8 cellular contexts compared by ENCODE assay signal in the genomic region with DNA sequence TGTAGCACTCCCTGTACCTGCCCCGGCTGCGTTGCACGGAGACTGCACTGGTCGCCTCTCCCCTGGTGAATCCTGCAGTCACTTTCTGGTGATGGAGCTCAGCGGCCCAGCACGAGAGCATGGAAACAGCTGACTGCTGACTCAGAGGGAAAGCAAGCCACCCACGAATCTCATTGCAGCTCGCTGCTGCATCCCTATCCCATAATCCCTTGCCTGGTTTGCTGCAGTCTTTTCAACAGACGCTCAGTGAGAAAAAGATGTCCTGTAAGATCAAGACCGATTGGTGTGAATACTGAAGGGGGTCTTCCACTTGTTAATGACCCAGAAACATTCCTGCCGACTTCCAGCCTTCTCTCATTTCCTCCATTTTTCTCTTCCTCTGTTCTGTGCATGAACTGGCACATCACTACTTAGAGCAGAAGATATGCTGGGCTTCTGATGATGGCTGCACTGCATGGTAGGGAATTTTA. TPM values are rescaled to one million over a fixed set of nuclear protein-coding genes. Genes with fewer than 3 reads are reported as not detected.
DNase-seq lines count a peak whose midpoint lies in the region; ATAC-seq and TF ChIP-seq lines count a peak whose summit lies in the region.

No MANE protein-coding gene starts in this region.

- H3K4me3 ChIP-seq in thoracic aorta = peak overlapping the region; percentile 45

- H3K4me1 ChIP-seq in thoracic aorta (ENCODE audit: control insufficient read depth in 1 of 2, low read depth in 2 of 2) = no peaks in the 10 kb centered on the region

- TF ChIP-seq CTCF in CD4-positive, alpha-beta T cell (IDR thresholded peaks at IDR 0.05) = no peak
- TF ChIP-seq CTCF in thoracic aorta (IDR thresholded peaks at IDR 0.05) = no peak

- no peaks in the 10 kb centered on the region for H3K9me3 Mint-ChIP-seq in CD4-positive, alpha-beta T cell
- H3K9me3 Mint-ChIP-seq in immature natural killer cell = peaks cover 0 to 4% (median 0%) of the 10 kb centered on the region in 6 donors

- POLR2A ChIA-PET in CD4-positive, alpha-beta T cell (lab: Charles Lee) = interaction anchor here (2.6 kb wide), 1 partner anchor 8 kb away, joined by 6 read pairs; no protein-coding TSS in a partner anchor

- peaks cover 9% of the 10 kb centered on the region for H3K9me3 ChIP-seq in CD4-positive, alpha-beta T cell (ENCODE audit: control insufficient read depth, low read length)
- peaks cover 3% of the 10 kb centered on the region for H3K9me3 ChIP-seq in thoracic aorta

- H3K27ac Mint-ChIP-seq in CD4-positive, alpha-beta T cell = no peak overlapping the region
- no peak overlapping the region for H3K27ac Mint-ChIP-seq in immature natural killer cell

- no peaks in the 10 kb centered on the region for H3K27me3 ChIP-seq in CD4-positive, alpha-beta T cell (ENCODE audit: control insufficient read depth, insufficient read depth, low read length)
- no peaks in the 10 kb centered on the region for H3K27me3 ChIP-seq in thoracic aorta (replicated peaks; ENCODE audit: insufficient read depth)

- peaks cover 20% of the 10 kb centered on the region for H3K27me3 Mint-ChIP-seq in CD4-positive, alpha-beta T cell
- peaks cover 3 to 11% (median 5%) of the 10 kb centered on the region in 3 donors for H3K27me3 Mint-ChIP-seq in immature natural killer cell (ENCODE audit: low read depth in 3 of 3)

- H3K4me3 Mint-ChIP-seq in CD4-positive, alpha-beta T cell = no peak overlapping the region
- no peak overlapping the region for H3K4me3 Mint-ChIP-seq in immature natural killer cell

- no peak overlapping the region for H3K27ac ChIP-seq in CD4-positive, alpha-beta T cell (ENCODE audit: low read depth, low read length)
- peak overlapping the region; percentile 76 for H3K27ac ChIP-seq in caudate nucleus (ENCODE audit: low read depth, low read length)
- no peak overlapping the region for H3K27ac ChIP-seq in thoracic aorta

- ATAC-seq in CD4-positive, alpha-beta T cell (ENCODE audit: poor library complexity) = peak; percentile 65
- ATAC-seq in GM21526 (IDR thresholded peaks at IDR 0.05; ENCODE audit: low FRiP score, unreplicated experiment) = peak; percentile 75
- peak; percentile 60 for ATAC-seq in thoracic aorta (ENCODE audit: insufficient number of reproducible peaks, low FRiP score, low read depth)

- peak in 2 of 10 experiments; percentile 4 to 6 for DNase-seq in CD4-positive, alpha-beta T cell
- peak; percentile 79 for DNase-seq in NCI-H82 (lab: John Stamatoyannopoulos, UW)
- peak in 60 of 61 donors; percentile 23 to 93 (median 68) for DNase-seq in caudate nucleus (lab: John Stamatoyannopoulos, UW)
- DNase-seq in medulla oblongata (ENCODE audit: extremely low spot score) = peak; percentile 75
- DNase-seq in thoracic aorta (ENCODE audit: low spot score) = no peak
- DNase-seq in mucosa of gallbladder (ENCODE audit: low spot score) = no peak
- no peak for DNase-seq in immature natural killer cell

- no peaks in the 10 kb centered on the region for H3K36me3 ChIP-seq in thoracic aorta

- intact Hi-C loops in CD4-positive, alpha-beta T cell (cut with DNase I, micrococcal nuclease) = no loop called here

- no peaks in the 10 kb centered on the region for H3K36me3 Mint-ChIP-seq in CD4-positive, alpha-beta T cell (ENCODE audit: low read depth)
- H3K36me3 Mint-ChIP-seq in immature natural killer cell = no peaks in the 10 kb centered on the region

- peaks cover 1% of the 10 kb centered on the region for H3K4me1 Mint-ChIP-seq in CD4-positive, alpha-beta T cell (ENCODE audit: low read depth)
- H3K4me1 Mint-ChIP-seq in immature natural killer cell = no peaks in the 10 kb centered on the region

- CTCF ChIA-PET in CD4-positive, alpha-beta T cell (lab: Charles Lee) = no interaction called here

RNA-seq across cellular contexts. Expression of a gene that starts 52.9 kb away (rescaled TPM):
- total RNA-seq in CD4-positive, alpha-beta T cell = 1 to 10 TPM; 1.9 to 3.4 TPM
- total RNA-seq in thoracic aorta (10 to 100 TPM; 31.7 to 41.3 TPM), mucosa of gallbladder (146 TPM)
- under 1 TPM in 1 of 3 donors, not detected in 2; 0.51 TPM for polyA plus RNA-seq in immature natural killer cell

Comparison
In these comparisons a context has a peak if more than half of its experiments do, and no peak if none do; other contexts are left out.
1. DNase-seq: peak in NCI-H82 (single experiment), caudate nucleus (60 of 61) and medulla oblongata (single experiment); none in thoracic aorta (single experiment), mucosa of gallbladder (single experiment) and immature natural killer cell (0 of 3).
2. RNA of a gene that starts 52.9 kb away (total RNA-seq): 146 TPM in mucosa of gallbladder (single experiment) and 31.7 to 41.3 TPM in thoracic aorta; 1.9 to 3.4 TPM in CD4-positive, alpha-beta T cell; every median in the first group is over 4 times any median in the second.
3. Peak in every context shown above with its lines, with median percentiles within 50 percentile points of each other: ATAC-seq.